In the genomic region with DNA sequence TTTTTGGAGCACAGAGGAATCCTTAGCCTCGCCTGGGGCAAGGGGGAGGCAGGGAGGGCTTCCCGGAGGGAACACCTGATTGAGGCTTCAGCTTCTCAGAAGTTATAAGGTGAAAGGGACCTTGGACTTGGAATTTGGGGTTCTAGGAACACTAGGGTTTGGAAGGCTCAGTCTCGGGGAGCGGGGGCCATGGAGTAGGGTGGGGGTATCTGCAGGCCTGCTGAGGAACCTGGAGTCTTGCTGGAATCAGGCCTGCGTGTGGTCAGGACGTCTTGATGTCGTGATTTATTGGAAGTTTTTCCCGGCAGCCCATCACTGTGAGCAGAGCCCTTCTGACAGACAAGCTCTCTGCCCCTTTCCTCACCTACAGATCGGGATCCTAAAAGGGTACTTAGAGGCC, we compare ENCODE assay signal across 1 cellular context.
TF ChIP-seq lines count a peak whose summit lies in the region.

No MANE protein-coding gene starts in this region.

TF ChIP-seq in WTC11, 78 proteins besides CTCF, POLR2A, EP300 and RAD21 (continued from another document):
- TF ChIP-seq, protein P1, sequence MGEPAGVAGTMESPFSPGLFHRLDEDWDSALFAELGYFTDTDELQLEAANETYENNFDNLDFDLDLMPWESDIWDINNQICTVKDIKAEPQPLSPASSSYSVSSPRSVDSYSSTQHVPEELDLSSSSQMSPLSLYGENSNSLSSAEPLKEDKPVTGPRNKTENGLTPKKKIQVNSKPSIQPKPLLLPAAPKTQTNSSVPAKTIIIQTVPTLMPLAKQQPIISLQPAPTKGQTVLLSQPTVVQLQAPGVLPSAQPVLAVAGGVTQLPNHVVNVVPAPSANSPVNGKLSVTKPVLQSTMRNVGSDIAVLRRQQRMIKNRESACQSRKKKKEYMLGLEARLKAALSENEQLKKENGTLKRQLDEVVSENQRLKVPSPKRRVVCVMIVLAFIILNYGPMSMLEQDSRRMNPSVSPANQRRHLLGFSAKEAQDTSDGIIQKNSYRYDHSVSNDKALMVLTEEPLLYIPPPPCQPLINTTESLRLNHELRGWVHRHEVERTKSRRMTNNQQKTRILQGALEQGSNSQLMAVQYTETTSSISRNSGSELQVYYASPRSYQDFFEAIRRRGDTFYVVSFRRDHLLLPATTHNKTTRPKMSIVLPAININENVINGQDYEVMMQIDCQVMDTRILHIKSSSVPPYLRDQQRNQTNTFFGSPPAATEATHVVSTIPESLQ (CRISPR knock-in tag; IDR thresholded peaks at IDR 0.05) = no peak
- TF ChIP-seq E2F4 (CRISPR knock-in tag; IDR thresholded peaks at IDR 0.05; ENCODE audit: borderline replicate concordance, low read depth) (no peak), PREB (CRISPR knock-in tag; IDR thresholded peaks at IDR 0.05; ENCODE audit: borderline replicate concordance) (no peak), PRRX2 (CRISPR knock-in tag; IDR thresholded peaks at IDR 0.05) (no peak), E2F1 (CRISPR knock-in tag; IDR thresholded peaks at IDR 0.05) (no peak), AFF4 (CRISPR knock-in tag; IDR thresholded peaks at IDR 0.05; ENCODE audit: borderline replicate concordance) (no peak), FOXP1 (CRISPR knock-in tag; IDR thresholded peaks at IDR 0.05; ENCODE audit: borderline replicate concordance) (no peak), ZNF423 (CRISPR knock-in tag; IDR thresholded peaks at IDR 0.05) (no peak), TP53 (CRISPR knock-in tag; IDR thresholded peaks at IDR 0.05) (no peak), EMX1 (CRISPR knock-in tag; IDR thresholded peaks at IDR 0.05) (no peak), GRHL2 (CRISPR knock-in tag; IDR thresholded peaks at IDR 0.05; ENCODE audit: insufficient replicate concordance, severe bottlenecking) (no peak), OVOL2 (CRISPR knock-in tag; IDR thresholded peaks at IDR 0.05; ENCODE audit: borderline replicate concordance) (no peak)
- TF ChIP-seq, protein P2, sequence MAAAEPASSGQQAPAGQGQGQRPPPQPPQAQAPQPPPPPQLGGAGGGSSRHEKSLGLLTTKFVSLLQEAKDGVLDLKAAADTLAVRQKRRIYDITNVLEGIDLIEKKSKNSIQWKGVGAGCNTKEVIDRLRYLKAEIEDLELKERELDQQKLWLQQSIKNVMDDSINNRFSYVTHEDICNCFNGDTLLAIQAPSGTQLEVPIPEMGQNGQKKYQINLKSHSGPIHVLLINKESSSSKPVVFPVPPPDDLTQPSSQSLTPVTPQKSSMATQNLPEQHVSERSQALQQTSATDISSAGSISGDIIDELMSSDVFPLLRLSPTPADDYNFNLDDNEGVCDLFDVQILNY (CRISPR knock-in tag; IDR thresholded peaks at IDR 0.05) = no peak
- TF ChIP-seq, protein P3, sequence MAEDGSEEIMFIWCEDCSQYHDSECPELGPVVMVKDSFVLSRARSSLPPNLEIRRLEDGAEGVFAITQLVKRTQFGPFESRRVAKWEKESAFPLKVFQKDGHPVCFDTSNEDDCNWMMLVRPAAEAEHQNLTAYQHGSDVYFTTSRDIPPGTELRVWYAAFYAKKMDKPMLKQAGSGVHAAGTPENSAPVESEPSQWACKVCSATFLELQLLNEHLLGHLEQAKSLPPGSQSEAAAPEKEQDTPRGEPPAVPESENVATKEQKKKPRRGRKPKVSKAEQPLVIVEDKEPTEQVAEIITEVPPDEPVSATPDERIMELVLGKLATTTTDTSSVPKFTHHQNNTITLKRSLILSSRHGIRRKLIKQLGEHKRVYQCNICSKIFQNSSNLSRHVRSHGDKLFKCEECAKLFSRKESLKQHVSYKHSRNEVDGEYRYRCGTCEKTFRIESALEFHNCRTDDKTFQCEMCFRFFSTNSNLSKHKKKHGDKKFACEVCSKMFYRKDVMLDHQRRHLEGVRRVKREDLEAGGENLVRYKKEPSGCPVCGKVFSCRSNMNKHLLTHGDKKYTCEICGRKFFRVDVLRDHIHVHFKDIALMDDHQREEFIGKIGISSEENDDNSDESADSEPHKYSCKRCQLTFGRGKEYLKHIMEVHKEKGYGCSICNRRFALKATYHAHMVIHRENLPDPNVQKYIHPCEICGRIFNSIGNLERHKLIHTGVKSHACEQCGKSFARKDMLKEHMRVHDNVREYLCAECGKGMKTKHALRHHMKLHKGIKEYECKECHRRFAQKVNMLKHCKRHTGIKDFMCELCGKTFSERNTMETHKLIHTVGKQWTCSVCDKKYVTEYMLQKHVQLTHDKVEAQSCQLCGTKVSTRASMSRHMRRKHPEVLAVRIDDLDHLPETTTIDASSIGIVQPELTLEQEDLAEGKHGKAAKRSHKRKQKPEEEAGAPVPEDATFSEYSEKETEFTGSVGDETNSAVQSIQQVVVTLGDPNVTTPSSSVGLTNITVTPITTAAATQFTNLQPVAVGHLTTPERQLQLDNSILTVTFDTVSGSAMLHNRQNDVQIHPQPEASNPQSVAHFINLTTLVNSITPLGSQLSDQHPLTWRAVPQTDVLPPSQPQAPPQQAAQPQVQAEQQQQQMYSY (CRISPR knock-in tag; IDR thresholded peaks at IDR 0.05) = no peak
